24 cellular contexts compared by ENCODE assay signal in genomic region chr15:59567369-59567768, GRCh38. TPM values are rescaled to one million over a fixed set of nuclear protein-coding genes. Genes with fewer than 3 reads are reported as not detected.
"Had no signal": no experiment of that assay in that cellular context is flagged by ENCODE, and none has a peak within 500 bp of the region (broad histone marks: within the 10 kb centered on the region; RNA-seq: fewer than 3 reads in every experiment).

No MANE protein-coding gene starts in this region.

- H2AFZ ChIP-seq: parathyroid adenoma had no signal

- DNase-seq: activated CD4-positive, alpha-beta T cell treated with anti-CD3 and anti-CD28 coated beads for 1 hour; activated CD4-positive, alpha-beta T cell treated with anti-CD3 and anti-CD28 coated beads, Interleukin-2, amount 50 U/mL, for 1 hour; activated T-cell treated with anti-CD3 and anti-CD28 coated beads, Interleukin-2, amount 50 U/mL, for 24 hours; adrenal gland; brain microvascular endothelial cell; glutamatergic neuron; hippocampal formation; kidney glomerular epithelial cell; left ventricle myocardium inferior; midbrain; right lobe of liver; stimulated activated CD4-positive, alpha-beta T cell treated with anti-CD3 and anti-CD28 coated beads, Interleukin-2, amount 100 ng/mL, for 24 hours; T-cell had no signal

- H3K9me3 ChIP-seq: adrenal gland, neutrophil, right lobe of liver had no signal

- FAIRE-seq: frontal cortex had no signal

- H3K79me2 ChIP-seq: parathyroid adenoma had no signal

- H3K27ac ChIP-seq: adrenal gland, ascending aorta, brain microvascular endothelial cell, coronary artery, left ventricle myocardium inferior, neutrophil, parathyroid adenoma, right lobe of liver, skin epidermis, VCaP had no signal

- H3K4me1 ChIP-seq: adrenal gland, ascending aorta, left ventricle myocardium inferior, parathyroid adenoma, right lobe of liver had no signal

- H3K27me3 ChIP-seq: ascending aorta, brain microvascular endothelial cell, neutrophil, right lobe of liver had no signal

- H3K36me3 ChIP-seq: adrenal gland, ascending aorta, brain microvascular endothelial cell, left ventricle myocardium inferior, neutrophil, right lobe of liver had no signal

- H3K4me3 ChIP-seq: adrenal gland, ascending aorta, coronary artery, left ventricle myocardium inferior, right lobe of liver, skin epidermis had no signal

RNA-seq across cellular contexts. Expression of gene GCNT3, which starts 44.2 kb away (rescaled TPM):
- total RNA-seq: activated naive CD4-positive, alpha-beta T cell treated with anti-CD3 and anti-CD28 coated beads, Interleukin-2, amount 50 U/mL, for 72 hours; activated T-helper 17 cell treated with anti-CD3 and anti-CD28 coated beads, Interleukin-2, amount 50 U/mL, for 72 hours; ascending aorta; lung microvascular endothelial cell; urinary bladder had no signal
